26 cellular contexts compared by ENCODE assay signal in the genomic region with DNA sequence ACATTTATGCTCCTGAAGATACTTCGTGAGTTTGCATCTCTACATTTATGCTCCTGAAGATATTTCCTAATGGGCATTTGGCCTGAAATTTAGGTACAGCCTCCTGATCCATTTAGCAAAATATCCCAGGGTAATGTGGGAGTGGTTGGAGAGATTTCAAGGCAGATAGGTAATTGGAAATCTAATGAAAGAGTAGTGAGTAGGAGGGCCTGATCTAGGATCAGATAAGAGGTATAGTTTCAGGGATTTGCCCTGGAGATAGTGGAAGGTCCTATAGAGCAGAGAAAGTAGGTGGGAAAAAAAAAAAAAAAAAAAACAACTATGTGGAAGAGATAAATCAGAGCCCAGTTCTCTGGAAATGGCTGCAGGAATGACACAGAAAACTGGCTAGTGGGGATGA.
"Had no signal": no experiment of that assay in that cellular context is flagged by ENCODE, and none has a peak within 500 bp of the region (broad histone marks: within the 10 kb centered on the region; RNA-seq: fewer than 3 reads in every experiment).

No MANE protein-coding gene starts in this region.

- H3K9me3 ChIP-seq: adrenal gland, ascending aorta, esophagus squamous epithelium, heart right ventricle, left lung, pancreas, right atrium auricular region, tibial nerve had no signal

- H3K27me3 ChIP-seq: adrenal gland, ascending aorta, esophagus squamous epithelium, heart right ventricle, left lung, pancreas, right atrium auricular region, tibial nerve had no signal

- H3K36me3 ChIP-seq: adrenal gland, ascending aorta, esophagus squamous epithelium, heart right ventricle, left lung, pancreas, right atrium auricular region, tibial nerve had no signal

- DNase-seq: activated CD4-positive, alpha-beta T cell treated with anti-CD3 and anti-CD28 coated beads for 36 hours; activated CD4-positive, CD25-positive, alpha-beta regulatory T cell; activated effector memory CD4-positive, alpha-beta T cell treated with anti-CD3 and anti-CD28 coated beads, Interleukin-2, amount 50 U/mL, for 16 hours; activated naive CD4-positive, alpha-beta T cell treated with anti-CD3 and anti-CD28 coated beads for 36 hours; activated naive CD8-positive, alpha-beta T cell treated with anti-CD3 and anti-CD28 coated beads for 36 hours; activated T-cell treated with anti-CD3 and anti-CD28 coated beads for 4 hours; adrenal gland; caudate nucleus; esophagus squamous epithelium; foreskin melanocyte; heart right ventricle; left lung; naive B cell; nephron progenitor cell; nucleus accumbens; pancreas; stimulated activated CD4-positive, alpha-beta T cell treated with anti-CD3 and anti-CD28 coated beads, Interleukin-15, amount 100 ng/mL, for 24 hours; stimulated activated naive CD4-positive, alpha-beta T cell treated with Interleukin-2 at 50 U/mL for 16 hours; T-helper 1 cell had no signal

- FAIRE-seq: pancreas had no signal

- ATAC-seq: activated CD4-positive, alpha-beta T cell treated with anti-CD3 and anti-CD28 coated beads for 36 hours; heart right ventricle; left lung; pancreas had no signal

- H3K4me3 ChIP-seq: adrenal gland, ascending aorta, esophagus squamous epithelium, heart right ventricle, left lung, lung, pancreas, right atrium auricular region, tibial nerve had no signal

- H3K27ac ChIP-seq: adrenal gland, ascending aorta, esophagus squamous epithelium, heart right ventricle, left lung, pancreas, right atrium auricular region, tibial nerve had no signal

- H3K4me3 Mint-ChIP-seq: activated CD4-positive, alpha-beta T cell treated with anti-CD3 and anti-CD28 coated beads for 36 hours; activated naive CD4-positive, alpha-beta T cell treated with anti-CD3 and anti-CD28 coated beads for 36 hours; activated naive CD8-positive, alpha-beta T cell treated with anti-CD3 and anti-CD28 coated beads for 36 hours; activated T-helper 1 cell treated with anti-CD3 and anti-CD28 coated beads, Interleukin-12 subunit alpha, Interleukin-12 subunit beta, Interleukin-2, Interleukin-4 antibody, amounts not matched to agents 30 ng/mL and 10 ng/mL and 1 ng/mL, durations not matched to agents 14 hours and 24 hours and 36 hours; dendritic cell treated with granulocyte-macrophage colony-stimulating factor and Interleukin-4, amounts not matched to agents 40 ng/mL and 50 ng/mL, for 4 days; naive B cell; nephron progenitor cell; T-helper 2 cell treated with Interferon-gamma antibody and Interleukin-4, amounts not matched to agents 5 μg/mL and 100 μg/mL, for 36 hours had no signal

- H3K9me3 Mint-ChIP-seq: activated naive CD4-positive, alpha-beta T cell treated with anti-CD3 and anti-CD28 coated beads for 36 hours; activated naive CD8-positive, alpha-beta T cell treated with anti-CD3 and anti-CD28 coated beads for 36 hours; activated T-helper 1 cell treated with anti-CD3 and anti-CD28 coated beads, Interleukin-12 subunit alpha, Interleukin-12 subunit beta, Interleukin-2, Interleukin-4 antibody, amounts not matched to agents 30 ng/mL and 10 ng/mL and 1 ng/mL, durations not matched to agents 14 hours and 24 hours and 36 hours; dendritic cell treated with granulocyte-macrophage colony-stimulating factor and Interleukin-4, amounts not matched to agents 40 ng/mL and 50 ng/mL, for 4 days; naive B cell; T-helper 2 cell treated with Interferon-gamma antibody and Interleukin-4, amounts not matched to agents 5 μg/mL and 100 μg/mL, for 36 hours had no signal

- H3K27me3 Mint-ChIP-seq: activated naive CD8-positive, alpha-beta T cell treated with anti-CD3 and anti-CD28 coated beads for 36 hours; dendritic cell treated with granulocyte-macrophage colony-stimulating factor and Interleukin-4, amounts not matched to agents 40 ng/mL and 50 ng/mL, for 4 days; naive B cell had no signal

- H3K36me3 Mint-ChIP-seq: activated naive CD8-positive, alpha-beta T cell treated with anti-CD3 and anti-CD28 coated beads for 36 hours; naive B cell had no signal

- H3K4me1 ChIP-seq: adrenal gland, ascending aorta, esophagus squamous epithelium, pancreas, right atrium auricular region had no signal

- H3K27ac Mint-ChIP-seq: activated CD4-positive, alpha-beta T cell treated with anti-CD3 and anti-CD28 coated beads for 36 hours; activated naive CD4-positive, alpha-beta T cell treated with anti-CD3 and anti-CD28 coated beads for 36 hours; activated naive CD8-positive, alpha-beta T cell treated with anti-CD3 and anti-CD28 coated beads for 36 hours; activated T-helper 1 cell treated with anti-CD3 and anti-CD28 coated beads, Interleukin-12 subunit alpha, Interleukin-12 subunit beta, Interleukin-2, Interleukin-4 antibody, amounts not matched to agents 30 ng/mL and 10 ng/mL and 1 ng/mL, durations not matched to agents 14 hours and 24 hours and 36 hours; dendritic cell treated with granulocyte-macrophage colony-stimulating factor and Interleukin-4, amounts not matched to agents 40 ng/mL and 50 ng/mL, for 4 days; nephron progenitor cell; T-helper 2 cell treated with Interferon-gamma antibody and Interleukin-4, amounts not matched to agents 5 μg/mL and 100 μg/mL, for 36 hours had no signal
